Comparison of ENCODE assay signal across 19 cellular contexts in genomic region chr14:100649173-100649519, GRCh38.
DNase-seq lines count a peak whose midpoint lies in the region; ATAC-seq and TF ChIP-seq lines count a peak whose summit lies in the region.
"Had no signal": no experiment of that assay in that cellular context is flagged by ENCODE, and none has a peak within 500 bp of the region (broad histone marks: within the 10 kb centered on the region; RNA-seq: fewer than 3 reads in every experiment).

No MANE protein-coding gene starts in this region.

- CTCF ChIA-PET in PC-3 (lab: Charles Lee) = interaction anchor here (0.7 kb wide), 1 partner anchor 1044 kb away, joined by 3 read pairs; no protein-coding TSS in a partner anchor

- BruUV-seq in PC-3 (replicated peaks; lab: Mats Ljungman, UMichigan) = no TSS peak

- peak; percentile 60 for ATAC-seq in PC-3
- ATAC-seq: activated CD8-positive, alpha-beta T cell treated with anti-CD3 and anti-CD28 coated beads, Interleukin-2, amount 10 ng/mL, durations not matched to agents 7 days and 5 days; activated T-cell treated with anti-CD3 and anti-CD28 coated beads, Interleukin-2, amount 50 U/mL, for 72 hours; Right ventricle myocardium inferior; T-helper 17 cell had no signal

- POLR2A ChIA-PET in PC-3 (lab: Charles Lee; ENCODE audit: unreplicated experiment) = no interaction called here

- no peak overlapping the region for H3K27ac ChIP-seq in PC-3 (ENCODE audit: low read length)

- H4K20me1 ChIP-seq in PC-3 (ENCODE audit: low read length) = no peaks in the 10 kb centered on the region

- H3K9ac ChIP-seq in PC-3 (ENCODE audit: low read length) = no peak overlapping the region

- no peaks in the 10 kb centered on the region for H3K27me3 ChIP-seq in PC-3 (ENCODE audit: low read length)

- peak overlapping the region; percentile 32; the same call in 1 of the 2 replicates for H3K4me2 ChIP-seq in PC-3 (ENCODE audit: low read length)
- H3K4me2 ChIP-seq: smooth muscle cell had no signal

- peaks cover 27% of the 10 kb centered on the region for H3K4me1 ChIP-seq in PC-3 (ENCODE audit: insufficient read depth, low read length)

- H3K79me2 ChIP-seq in PC-3 (ENCODE audit: low read length) = no peaks in the 10 kb centered on the region

- intact Hi-C loops in PC-3 (cut with micrococcal nuclease) = loop anchor here (10.0 kb wide), 1 partner anchor 104 kb away; no protein-coding TSS in a partner anchor

- H3K9me2 ChIP-seq in PC-3 (replicated peaks; ENCODE audit: low read length) = no peaks in the 10 kb centered on the region

- DNase-seq in EL (peak; percentile 57), PC-3 (peak; percentile 68), dedifferentiated amniotic fluid mesenchymal stem cell (ENCODE audit: extremely low spot score) (peak; percentile 46), mucosa of gallbladder (ENCODE audit: low spot score) (peak; percentile 41), mesenteric fat pad (ENCODE audit: low spot score) (no peak), DMS53 treated with DMSO at 0.1 percent for 48 hours (lab: John Stamatoyannopoulos, UW; ENCODE audit: unreplicated experiment) (no peak), kidney glomerular epithelial cell (lab: John Stamatoyannopoulos, UW) (no peak)
- DNase-seq in stimulated activated CD4-positive, alpha-beta T cell treated with anti-CD3 and anti-CD28 coated beads, Interleukin-12 subunit alpha, Interleukin-12 subunit beta, amount 100 ng/mL, for 4 hours = no peak
- DNase-seq: activated CD8-positive, alpha-beta T cell treated with anti-CD3 and anti-CD28 coated beads, Interleukin-2, amount 10 ng/mL, durations not matched to agents 7 days and 5 days; activated naive CD8-positive, alpha-beta T cell treated with anti-CD3 and anti-CD28 coated beads, Interleukin-2, amount 10 ng/mL, durations not matched to agents 7 days and 5 days; activated T-cell treated with anti-CD3 and anti-CD28 coated beads, Interleukin-2, amount 50 U/mL, for 72 hours; effector memory CD4-positive, alpha-beta T cell; foreskin melanocyte; GOT3; naive B cell; NCI-H187 treated with DMSO at 0.1 percent for 48 hours; T-helper 17 cell had no signal

- no peak overlapping the region for H3K4me3 ChIP-seq in PC-3 (ENCODE audit: low read length)
- H3K4me3 ChIP-seq: smooth muscle cell had no signal

- H3K9me3 ChIP-seq in PC-3 (ENCODE audit: low read length) = no peaks in the 10 kb centered on the region

- H3K36me3 ChIP-seq in PC-3 (ENCODE audit: low read depth, low read length) = no peaks in the 10 kb centered on the region

- no peak for TF ChIP-seq CTCF in PC-3 (conservative IDR thresholded peaks at IDR 0.05; ENCODE audit: low read depth, low read length)

- H2AFZ ChIP-seq in PC-3 (ENCODE audit: low read length) = no peak overlapping the region

- H3F3A ChIP-seq in PC-3 (ENCODE audit: low read length, unreplicated experiment) = no peaks in the 10 kb centered on the region

Comparison
In these comparisons a context has a peak if more than half of its experiments do, and no peak if none do; other contexts are left out.
1. DNase-seq: peak in EL (single experiment), PC-3 (single experiment), dedifferentiated amniotic fluid mesenchymal stem cell (single experiment) and mucosa of gallbladder (single experiment); none in mesenteric fat pad (single experiment), stimulated activated CD4-positive, alpha-beta T cell treated with anti-CD3 and anti-CD28 coated beads, Interleukin-12 subunit alpha, Interleukin-12 subunit beta, amount 100 ng/mL, for 4 hours (single experiment), DMS53 treated with DMSO at 0.1 percent for 48 hours (single experiment) and kidney glomerular epithelial cell (single experiment).